In genomic region chr9:15509931-15510788, GRCh38 we compare ENCODE assay signal across 8 cellular contexts. TPM values are rescaled to one million over a fixed set of nuclear protein-coding genes. Genes with fewer than 3 reads are reported as not detected.
DNase-seq lines count a peak whose midpoint lies in the region; ATAC-seq, FAIRE-seq and TF ChIP-seq lines count a peak whose summit lies in the region.

No MANE protein-coding gene starts in this region.

- intact Hi-C loops in heart right ventricle (cut with DNase I), result loop anchor here in 3 of 10 donors (5.0 to 10.0 kb wide), 5 partner anchors 42 to 95 kb away; partner anchors contain the start of genes SNAPC3 (in 2 of the 3) and CCDC171 (in 1 of the 3)
- intact Hi-C loops in prostate gland (cut with DNase I), result loop anchor here (2.0 to 5.0 kb wide), 2 partner anchors 43 to 88 kb away; partner anchors contain the start of genes CCDC171 and SNAPC3

- peak overlapping the region; percentile 97 to 98 for H3K27ac Mint-ChIP-seq in activated naive CD4-positive, alpha-beta T cell treated with anti-CD3 and anti-CD28 coated beads, Interleukin-2, amount 50 U/mL, for 72 hours

- DNase-seq in AG04450 (ENCODE audit: low read depth, low spot score), result no peak
- peak in 1 of 2 experiments; percentile 4 for DNase-seq in SJSA1 (ENCODE audit: low read depth in 1 of 2, low spot score in 2 of 2)
- peak; percentile 45 to 72 for DNase-seq in activated naive CD4-positive, alpha-beta T cell treated with anti-CD3 and anti-CD28 coated beads, Interleukin-2, amount 50 U/mL, for 72 hours (ENCODE audit: low spot score in 2 of 2)
- peak; percentile 29 to 50 for DNase-seq in heart right ventricle
- DNase-seq in prostate gland (ENCODE audit: low spot score), result peak; percentile 8
- DNase-seq in urothelium cell line (ENCODE audit: low spot score), result peak; percentile 40

- H3K4me3 ChIP-seq in AG04450 (ENCODE audit: low read depth, low read length), result peak overlapping the region; percentile 91
- peak overlapping the region; percentile 95 for H3K4me3 ChIP-seq in SJSA1
- peak overlapping the region; percentile 69 to 98 (median 96) for H3K4me3 ChIP-seq in heart right ventricle
- peak overlapping the region; percentile 94 to 95 for H3K4me3 ChIP-seq in prostate gland

- POLR2A ChIA-PET in AG04450 (lab: Yijun Ruan, JAX), result interaction anchor here (1.0 to 2.2 kb wide), 3 partner anchors 9 to 307 kb away, joined by 3 to 14 read pairs (median 5); partner anchors contain the start of gene CCDC171

- FAIRE-seq in urothelium cell line (lab: Jason Lieb, UNC), result no peak

- H3K4me1 ChIP-seq in SJSA1 (replicated peaks), result peaks cover 7% of the 10 kb centered on the region
- H3K4me1 ChIP-seq in heart right ventricle, result peaks cover 0 to 32% (median 18%) of the 10 kb centered on the region in 9 donors
- no peaks in the 10 kb centered on the region for H3K4me1 ChIP-seq in prostate gland (replicated peaks)

- ATAC-seq in GM18909 (IDR thresholded peaks at IDR 0.05; ENCODE audit: poor library complexity, unreplicated experiment) (peak; percentile 47), HG03196 (IDR thresholded peaks at IDR 0.05; ENCODE audit: unreplicated experiment) (peak; percentile 34), heart right ventricle (peak; percentile 62 to 84 (median 74))
- ATAC-seq in activated naive CD4-positive, alpha-beta T cell treated with anti-CD3 and anti-CD28 coated beads, Interleukin-2, amount 50 U/mL, for 72 hours, result peak; percentile 48 to 58

- no peaks in the 10 kb centered on the region for H3K9me3 ChIP-seq in AG04450 (ENCODE audit: control insufficient read depth, insufficient read depth, low read length)
- H3K9me3 ChIP-seq in SJSA1 (replicated peaks), result no peaks in the 10 kb centered on the region
- no peaks in the 10 kb centered on the region for H3K9me3 ChIP-seq in heart right ventricle
- no peaks in the 10 kb centered on the region for H3K9me3 ChIP-seq in prostate gland

- H3K27ac ChIP-seq in AG04450 (ENCODE audit: low read depth, low read length) (no peak overlapping the region), SJSA1 (peak overlapping the region; percentile 94), heart right ventricle (peak overlapping the region; percentile 87 to 98 (median 94)), prostate gland (peak overlapping the region; percentile 79 to 86)

- TF ChIP-seq POLR2A in prostate gland (IDR thresholded peaks at IDR 0.05), result no peak

- H3K36me3 ChIP-seq in SJSA1 (peaks cover 19% of the 10 kb centered on the region), heart right ventricle (peaks cover 0 to 39% (median 3%) of the 10 kb centered on the region in 9 donors), prostate gland (no peaks in the 10 kb centered on the region)

- H3K27me3 ChIP-seq in AG04450 (ENCODE audit: control insufficient read depth, insufficient read depth, low read length), result no peaks in the 10 kb centered on the region
- no peaks in the 10 kb centered on the region for H3K27me3 ChIP-seq in SJSA1 (replicated peaks)
- H3K27me3 ChIP-seq in heart right ventricle, result no peaks in the 10 kb centered on the region
- no peaks in the 10 kb centered on the region for H3K27me3 ChIP-seq in prostate gland (replicated peaks; ENCODE audit: insufficient read depth)

- TF ChIP-seq CTCF in AG04450 (IDR thresholded peaks at IDR 0.05; ENCODE audit: low read depth, low read length) (no peak), heart right ventricle (IDR thresholded peaks at IDR 0.05) (no peak), prostate gland (IDR thresholded peaks at IDR 0.05) (no peak)

- no peaks in the 10 kb centered on the region for H3K9me3 Mint-ChIP-seq in activated naive CD4-positive, alpha-beta T cell treated with anti-CD3 and anti-CD28 coated beads, Interleukin-2, amount 50 U/mL, for 72 hours

- peaks cover 33 to 37% of the 10 kb centered on the region in 2 donors for H3K36me3 Mint-ChIP-seq in activated naive CD4-positive, alpha-beta T cell treated with anti-CD3 and anti-CD28 coated beads, Interleukin-2, amount 50 U/mL, for 72 hours

- 2% methylated on average over 71 to 72 of the region's 76 CpGs for WGBS in heart right ventricle, 2 donors
- WGBS in prostate gland, result under 1% methylated on average over 74 of the region's 76 CpGs

- CTCF ChIA-PET in AG04450 (lab: Charles Lee), result interaction anchor here (0.6 to 0.9 kb wide), 3 partner anchors 13 to 298 kb away, joined by 4 read pairs; no protein-coding TSS in a partner anchor

RNA-seq across cellular contexts. Expression of gene PSIP1, which starts 0.6 kb away (rescaled TPM):
- polyA plus RNA-seq in AG04450 (2011; rRNA removed), result 32.7 and 57.3 TPM in 2 replicates
- polyA minus RNA-seq in AG04450 (2011; rRNA and poly(A)+ RNA removed), result 17.2 and 25.0 TPM in 2 replicates
- total RNA-seq in SJSA1 (2014; rRNA removed; shearing (Covaris generic)), result 32.3 and 35.3 TPM in 2 replicates
- 100 to 1,000 TPM; 124 to 159 TPM for total RNA-seq in activated naive CD4-positive, alpha-beta T cell treated with anti-CD3 and anti-CD28 coated beads, Interleukin-2, amount 50 U/mL, for 72 hours
- 10 to 100 TPM; 16.3 to 31.7 (median 21.3) TPM for total RNA-seq in heart right ventricle
- polyA plus RNA-seq in heart right ventricle, result 10 to 100 TPM; 13.6 to 26.2 TPM
- 10 to 100 TPM; 65.3 to 69.6 TPM for total RNA-seq in prostate gland

RNA-seq across cellular contexts. Expression of gene CCDC171, which starts 42.7 kb away (rescaled TPM):
- polyA plus RNA-seq in AG04450 (2011; rRNA removed), result 0.72 and 0.81 TPM in 2 replicates
- 2.3 and 3.1 TPM in 2 replicates for polyA minus RNA-seq in AG04450 (2011; rRNA and poly(A)+ RNA removed)
- 0.47 and 0.53 TPM in 2 replicates for total RNA-seq in SJSA1 (2014; rRNA removed; shearing (Covaris generic))
- total RNA-seq in activated naive CD4-positive, alpha-beta T cell treated with anti-CD3 and anti-CD28 coated beads, Interleukin-2, amount 50 U/mL, for 72 hours, result 1 to 10 TPM; 4.1 to 5.8 TPM
- 1 to 10 TPM; 1.2 to 2.4 (median 1.8) TPM for total RNA-seq in heart right ventricle
- under 1 TPM; 0.29 to 0.33 TPM for polyA plus RNA-seq in heart right ventricle
- total RNA-seq in prostate gland, result 1 to 10 TPM; 2.0 to 7.6 TPM
